In the genomic region with DNA sequence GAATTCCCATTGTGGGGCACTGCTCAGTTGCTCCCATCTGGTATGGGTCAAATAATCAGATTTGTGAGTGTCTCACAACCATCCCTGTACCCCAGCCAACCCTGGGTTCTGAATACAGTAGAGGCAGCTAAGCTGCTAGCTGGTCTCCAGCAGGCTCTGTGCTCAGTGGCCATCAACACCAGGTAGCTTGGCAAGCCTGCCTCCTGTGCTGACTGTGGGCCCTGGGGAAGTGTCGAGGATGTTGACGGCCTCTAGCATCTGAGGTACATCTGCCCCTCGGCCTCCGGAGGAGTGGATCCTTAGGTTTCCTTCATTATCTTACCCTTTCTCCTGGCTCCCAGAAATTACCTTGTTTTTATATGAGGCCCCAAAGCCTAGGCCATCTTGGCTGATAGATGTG, we compare ENCODE assay signal across 11 cellular contexts. TPM values are rescaled to one million over a fixed set of nuclear protein-coding genes. Genes with fewer than 3 reads are reported as not detected.
DNase-seq lines count a peak whose midpoint lies in the region; ATAC-seq and TF ChIP-seq lines count a peak whose summit lies in the region.
"Had no signal": no experiment of that assay in that cellular context is flagged by ENCODE, and none has a peak within 500 bp of the region (broad histone marks: within the 10 kb centered on the region; RNA-seq: fewer than 3 reads in every experiment).

No MANE protein-coding gene starts in this region.

- H3K4me1 Mint-ChIP-seq in activated naive CD4-positive, alpha-beta T cell treated with anti-CD3 and anti-CD28 coated beads for 36 hours (ENCODE audit: low read depth), result peaks cover 94% of the 10 kb centered on the region

- ATAC-seq in HG02642 (IDR thresholded peaks at IDR 0.05; ENCODE audit: poor library complexity, unreplicated experiment) (no peak), HG02763 (IDR thresholded peaks at IDR 0.05; ENCODE audit: unreplicated experiment) (no peak)
- ATAC-seq: HCT116, WTC11 had no signal

- CTCF ChIA-PET in activated naive CD4-positive, alpha-beta T cell treated with anti-CD3 and anti-CD28 coated beads for 36 hours (lab: Charles Lee), result interaction anchor here (1.2 kb wide), 1 partner anchor 18 kb away, joined by 3 read pairs; no protein-coding TSS in a partner anchor

- no peaks in the 10 kb centered on the region for H3K9me3 Mint-ChIP-seq in activated naive CD4-positive, alpha-beta T cell treated with anti-CD3 and anti-CD28 coated beads for 36 hours
- H3K9me3 Mint-ChIP-seq: WTC11 had no signal

- H3K9ac ChIP-seq in mucosa of rectum (ENCODE audit: low read depth in 1 of 2, low read length in 2 of 2), result peak overlapping the region in 1 of 2 donors; percentile 39

- intact Hi-C loops in activated naive CD4-positive, alpha-beta T cell treated with anti-CD3 and anti-CD28 coated beads for 36 hours (cut with micrococcal nuclease), result no loop called here
- intact Hi-C loops in thyroid gland (cut with DNase I), result no loop called here

- H3K9me3 ChIP-seq in mucosa of rectum (ENCODE audit: control insufficient read depth in 2 of 2, low read length in 2 of 2), result no peaks in the 10 kb centered on the region
- no peaks in the 10 kb centered on the region for H3K9me3 ChIP-seq in thyroid gland

- H3K27me3 ChIP-seq in mucosa of rectum (ENCODE audit: control insufficient read depth in 2 of 2, insufficient read depth in 2 of 2, low read length in 2 of 2) (no peaks in the 10 kb centered on the region), thyroid gland (no peaks in the 10 kb centered on the region)

- no peaks in the 10 kb centered on the region for H3K27me3 Mint-ChIP-seq in activated naive CD4-positive, alpha-beta T cell treated with anti-CD3 and anti-CD28 coated beads for 36 hours (ENCODE audit: low read depth)

- peaks cover 20% of the 10 kb centered on the region for H3K36me3 Mint-ChIP-seq in activated naive CD4-positive, alpha-beta T cell treated with anti-CD3 and anti-CD28 coated beads for 36 hours (ENCODE audit: low read depth)
- H3K36me3 Mint-ChIP-seq: WTC11 had no signal

- no peak for DNase-seq in activated naive CD4-positive, alpha-beta T cell treated with anti-CD3 and anti-CD28 coated beads for 36 hours
- DNase-seq in activated naive CD4-positive, alpha-beta T cell treated with anti-CD3 and anti-CD28 coated beads, Interleukin-2, amount 50 U/mL, for 16 hours, result no peak
- no peak for DNase-seq in thyroid gland
- DNase-seq in germinal center (ENCODE audit: low spot score), result no peak
- DNase-seq: cortex of kidney had no signal

- peak overlapping the region; percentile 88 for H3K27ac Mint-ChIP-seq in activated naive CD4-positive, alpha-beta T cell treated with anti-CD3 and anti-CD28 coated beads for 36 hours

- no peak for TF ChIP-seq CTCF in thyroid gland (IDR thresholded peaks at IDR 0.05)

- WGBS in adipose tissue, 3 donors, result 44 to 79% (median 63%) methylated on average over 4 of the region's 4 CpGs
- WGBS in thyroid gland, 2 donors, result 89 to 92% methylated on average over 2 to 4 of the region's 4 CpGs

- no peak overlapping the region for H3K4me3 Mint-ChIP-seq in activated naive CD4-positive, alpha-beta T cell treated with anti-CD3 and anti-CD28 coated beads for 36 hours
- H3K4me3 Mint-ChIP-seq: WTC11 had no signal

- H3K36me3 ChIP-seq in mucosa of rectum (ENCODE audit: control insufficient read depth in 2 of 2, insufficient read depth in 2 of 2, low read length in 2 of 2) (peaks cover 0 to 6% of the 10 kb centered on the region in 2 donors), thyroid gland (no peaks in the 10 kb centered on the region)

- peaks cover 57 to 71% of the 10 kb centered on the region in 2 donors for H3K4me1 ChIP-seq in mucosa of rectum (ENCODE audit: control insufficient read depth in 2 of 2, insufficient read depth in 2 of 2, low read length in 2 of 2)
- peaks cover 54 to 77% of the 10 kb centered on the region in 2 donors for H3K4me1 ChIP-seq in thyroid gland

- TF ChIP-seq POLR2A in thyroid gland (IDR thresholded peaks at IDR 0.05), result no peak

- H3K4me3 ChIP-seq in mucosa of rectum (ENCODE audit: low read length in 2 of 2), result no peak overlapping the region
- H3K4me3 ChIP-seq in thyroid gland (replicated peaks in 1 of 3), result no peak overlapping the region

- H3K27ac ChIP-seq in adipose tissue (ENCODE audit: low read depth, low read length) (peak overlapping the region; percentile 46), mucosa of rectum (ENCODE audit: low read depth in 2 of 2, low read length in 2 of 2) (peak overlapping the region; percentile 16 to 23), thyroid gland (peak overlapping the region in 2 of 3 donors; percentile 57 to 69)

RNA-seq across cellular contexts. Expression of gene RNF4, which starts 13.3 kb away (rescaled TPM):
- 10 to 100 TPM; 69.2 to 73.1 TPM for total RNA-seq in activated naive CD4-positive, alpha-beta T cell treated with anti-CD3 and anti-CD28 coated beads for 36 hours
- polyA plus RNA-seq in adipose tissue, result 10 to 100 TPM; 17.7 to 24.4 (median 22.6) TPM
- total RNA-seq in thyroid gland, result 10 to 100 TPM; 32.8 to 52.0 (median 43.0) TPM

RNA-seq across cellular contexts. Expression of gene FAM193A, which starts 54.3 kb away (rescaled TPM):
- 10 to 100 TPM; 20.1 to 20.4 TPM for total RNA-seq in activated naive CD4-positive, alpha-beta T cell treated with anti-CD3 and anti-CD28 coated beads for 36 hours
- polyA plus RNA-seq in adipose tissue, result 10 to 100 TPM in 1 of 3 donors, 1 to 10 TPM in 2; 5.5 to 10.7 (median 9.7) TPM
- 10 to 100 TPM; 22.4 to 36.7 (median 30.3) TPM for total RNA-seq in thyroid gland
